Comparison of ENCODE assay signal across 2 cellular contexts in genomic region chr5:151058301-151058700, GRCh38.
TF ChIP-seq lines count a peak whose summit lies in the region.

No MANE protein-coding gene starts in this region.

TF ChIP-seq in SK-N-SH, 30 proteins besides CTCF, POLR2A, EP300 and RAD21 (continued from another document):
- no peak for TF ChIP-seq PBX3 (IDR thresholded peaks at IDR 0.05)

TF ChIP-seq in HCT116, 20 proteins besides CTCF, POLR2A, EP300 and RAD21 (continued from another document):
- no peak for TF ChIP-seq MAX (IDR thresholded peaks at IDR 0.05)
- TF ChIP-seq SP1 (IDR thresholded peaks at IDR 0.05; ENCODE audit: low read depth): no peak
- no peak for TF ChIP-seq ELF1 (IDR thresholded peaks at IDR 0.05; ENCODE audit: borderline replicate concordance, low read depth)
- no peak for TF ChIP-seq ATF3 (IDR thresholded peaks at IDR 0.05)
- no peak for TF ChIP-seq REST (IDR thresholded peaks at IDR 0.05; ENCODE audit: low read depth)
- TF ChIP-seq ZFX (IDR thresholded peaks at IDR 0.05): no peak
- TF ChIP-seq POLR2AphosphoS5 (IDR thresholded peaks at IDR 0.05; ENCODE audit: low read depth, low read length): no peak
